26 cellular contexts compared by ENCODE assay signal in genomic region chr2:147273106-147273505, GRCh38.
A peak's percentile ranks its signal among the peaks of the same experiment; 100 is the strongest.
DNase-seq lines count a peak whose midpoint lies in the region; ATAC-seq, FAIRE-seq and TF ChIP-seq lines count a peak whose summit lies in the region.
"Had no signal": no experiment of that assay in that cellular context is flagged by ENCODE, and none has a peak within 500 bp of the region (broad histone marks: within the 10 kb centered on the region; RNA-seq: fewer than 3 reads in every experiment).

No MANE protein-coding gene starts in this region.

- H3K4me3 ChIP-seq in Caco-2 (ENCODE audit: low read depth, low read length) = no peak overlapping the region
- H3K4me3 ChIP-seq in RWPE2 (ENCODE audit: severe bottlenecking) = no peak overlapping the region
- H3K4me3 ChIP-seq in epithelial cell of proximal tubule (ENCODE audit: low read depth, low read length) = no peak overlapping the region
- no peak overlapping the region for H3K4me3 ChIP-seq in small intestine (ENCODE audit: low read depth in 1 of 2, low read length in 2 of 2)
- H3K4me3 ChIP-seq: GM23248 had no signal

- H3K4me1 ChIP-seq in Caco-2 = peaks cover 23% of the 10 kb centered on the region
- H3K4me1 ChIP-seq in RWPE2 (ENCODE audit: insufficient read depth, poor library complexity, severe bottlenecking) = no peaks in the 10 kb centered on the region
- H3K4me1 ChIP-seq in small intestine (ENCODE audit: control insufficient read depth in 2 of 2, insufficient read depth in 1 of 2, low read depth in 1 of 2, low read length in 1 of 2) = no peaks in the 10 kb centered on the region

- CTCF ChIA-PET in Caco-2 (lab: Charles Lee) = no interaction called here

- POLR2A ChIA-PET in Caco-2 (lab: Charles Lee) = no interaction called here

- H3K36me3 Mint-ChIP-seq in Caco-2 (ENCODE audit: insufficient read depth, unreplicated experiment) = no peaks in the 10 kb centered on the region

- no peak for FAIRE-seq in small intestine (lab: Jason Lieb, UNC)
- FAIRE-seq: GM12892 had no signal

- peak overlapping the region; percentile 34 for H3K4me3 Mint-ChIP-seq in Caco-2 (ENCODE audit: unreplicated experiment)
- H3K4me3 Mint-ChIP-seq: H9 had no signal

- TF ChIP-seq CTCF in Caco-2 (IDR thresholded peaks at IDR 0.05; ENCODE audit: insufficient read depth in 1 of 2, low read depth in 1 of 2, low read length in 1 of 2, severe bottlenecking in 1 of 2, unreplicated experiment in 1 of 2) (no peak), RWPE2 (IDR thresholded peaks at IDR 0.05; ENCODE audit: poor library complexity, severe bottlenecking) (no peak), epithelial cell of proximal tubule (conservative IDR thresholded peaks at IDR 0.05; ENCODE audit: low read depth, low read length) (no peak), GM13977 (IDR thresholded peaks at IDR 0.05; ENCODE audit: extremely low read depth, insufficient read depth, missing control alignments) (no peak)

- BruUV-seq in Caco-2 (replicated peaks; lab: Mats Ljungman, UMichigan) = no TSS peak

- DNase-seq in Caco-2 = peak in 1 of 2 experiments; percentile 63
- no peak for DNase-seq in RWPE2 (ENCODE audit: low spot score)
- DNase-seq in epithelial cell of proximal tubule (ENCODE audit: low read depth) = peak; percentile 33
- DNase-seq in left kidney (ENCODE audit: low read depth, low spot score) = peak; percentile 3
- no peak for DNase-seq in small intestine
- no peak for DNase-seq in NAMALWA (ENCODE audit: low spot score)
- DNase-seq in GM13977 (ENCODE audit: low spot score) = no peak
- DNase-seq: 8988T, ACHN, DMS153, DND-41, GM23248, H9, IMR-90, NCI-H1092, NCI-H1417 treated with DMSO at 0.1 percent for 48 hours, NCI-H1694 treated with DMSO at 0.1 percent for 48 hours, NCI-H2081, NCI-H2227 treated with DMSO at 0.1 percent for 48 hours, NCI-H510A, NCI-H69, SHP77 treated with DMSO at 0.1 percent for 48 hours had no signal

- H3K9me3 Mint-ChIP-seq in Caco-2 (ENCODE audit: unreplicated experiment) = peaks cover 67% of the 10 kb centered on the region

- ATAC-seq in RWPE2 (ENCODE audit: low read depth) = peak; percentile 72
- ATAC-seq: Panc1 had no signal

- intact Hi-C loops in Caco-2 (cut with micrococcal nuclease; ENCODE audit: unreplicated experiment) = loop anchor here (1.0 kb wide), 2 partner anchors 100 to 654 kb away; no protein-coding TSS in a partner anchor

- peak overlapping the region; percentile 85 for H3K27ac Mint-ChIP-seq in Caco-2 (ENCODE audit: unreplicated experiment)
- H3K27ac Mint-ChIP-seq: H9 had no signal

- H3K27me3 Mint-ChIP-seq in Caco-2 (ENCODE audit: insufficient read depth, unreplicated experiment) = no peaks in the 10 kb centered on the region

- no peak overlapping the region for H3K27ac ChIP-seq in RWPE2 (ENCODE audit: poor library complexity, severe bottlenecking)
- no peak overlapping the region for H3K27ac ChIP-seq in small intestine (ENCODE audit: low read depth in 1 of 2, low read length in 1 of 2)
- H3K27ac ChIP-seq: GM23248, KMS-11, RWPE1 had no signal

- peaks cover 16% of the 10 kb centered on the region for H3K4me1 Mint-ChIP-seq in Caco-2 (ENCODE audit: low read depth, unreplicated experiment)

- in situ Hi-C loops in GM13977 (cut with MboI; ENCODE audit: low pct_unique_long_range_greater_than_20kb, low sequenced_read_pairs, unreplicated experiment) = no loop called here

- H3K9me3 ChIP-seq in Caco-2 (peaks cover 37% of the 10 kb centered on the region), RWPE2 (ENCODE audit: severe bottlenecking) (no peaks in the 10 kb centered on the region), small intestine (ENCODE audit: control insufficient read depth, low read depth) (no peaks in the 10 kb centered on the region)

- H3K27me3 ChIP-seq in Caco-2 (replicated peaks; ENCODE audit: control insufficient read depth, insufficient read depth, low read length) (no peaks in the 10 kb centered on the region), RWPE2 (ENCODE audit: insufficient read depth, poor library complexity, severe bottlenecking) (no peaks in the 10 kb centered on the region), small intestine (ENCODE audit: control insufficient read depth in 2 of 2, insufficient read depth in 2 of 2, low read length in 2 of 2) (no peaks in the 10 kb centered on the region)

- no peaks in the 10 kb centered on the region for H3K36me3 ChIP-seq in Caco-2 (ENCODE audit: control insufficient read depth, insufficient read depth, low read length)
- no peaks in the 10 kb centered on the region for H3K36me3 ChIP-seq in RWPE2 (ENCODE audit: low read depth)
- no peaks in the 10 kb centered on the region for H3K36me3 ChIP-seq in small intestine (ENCODE audit: control insufficient read depth in 2 of 2, insufficient read depth in 2 of 2, low read length in 2 of 2)

Comparison
In these comparisons a context has a peak if more than half of its experiments do, and no peak if none do; other contexts are left out.
1. DNase-seq: peak in epithelial cell of proximal tubule (single experiment) and left kidney (single experiment); none in RWPE2 (single experiment), small intestine (single experiment), NAMALWA (single experiment) and GM13977 (single experiment).